In genomic region chr11:72968395-72968794, GRCh38 we compare ENCODE assay signal across 13 cellular contexts.
DNase-seq lines count a peak whose midpoint lies in the region; ATAC-seq and TF ChIP-seq lines count a peak whose summit lies in the region.
"Had no signal": no experiment of that assay in that cellular context is flagged by ENCODE, and none has a peak within 500 bp of the region (broad histone marks: within the 10 kb centered on the region; RNA-seq: fewer than 3 reads in every experiment).

No MANE protein-coding gene starts in this region.

- no peak overlapping the region for H3K56ac ChIP-seq in IMR-90 (ENCODE audit: extremely low read depth, insufficient read depth, low read length)

- H3K9me3 Mint-ChIP-seq in activated T-cell treated with anti-CD3 and anti-CD28 coated beads, Interleukin-2, amount 50 U/mL, for 72 hours: no peaks in the 10 kb centered on the region
- H3K9me3 Mint-ChIP-seq in activated B cell treated with CpG ODN at 0.5 μM for 24 hours: no peaks in the 10 kb centered on the region
- H3K9me3 Mint-ChIP-seq: CD4-positive, CD25-positive, alpha-beta regulatory T cell; GM23338 had no signal

- no peak overlapping the region for H2BK20ac ChIP-seq in IMR-90 (ENCODE audit: low read depth, low read length)

- H2AFZ ChIP-seq in IMR-90 (replicated peaks; ENCODE audit: low read length, poor library complexity): no peak overlapping the region
- H2AFZ ChIP-seq: GM23338 had no signal

- no peaks in the 10 kb centered on the region for H4K20me1 ChIP-seq in BLaER1 treated with 17β-estradiol and CSF1 and Interleukin-3, amounts not matched to agents 10 nM and 100 nM
- peaks cover 3% of the 10 kb centered on the region; the same call in 1 of the 2 replicates for H4K20me1 ChIP-seq in IMR-90 (ENCODE audit: insufficient read depth, low read length)

- no peak overlapping the region; the same call in 1 of the 2 replicates for H3K23ac ChIP-seq in IMR-90 (ENCODE audit: low read depth, low read length)

- no peak overlapping the region for H3K14ac ChIP-seq in IMR-90 (replicated peaks; ENCODE audit: low read depth, low read length)

- no peak overlapping the region for H2BK5ac ChIP-seq in IMR-90 (ENCODE audit: low read depth, low read length, poor library complexity, severe bottlenecking)

- TF ChIP-seq CTCF in IMR-90 (conservative IDR thresholded peaks at IDR 0.05; ENCODE audit: low read depth, low read length) (no peak), activated B cell treated with CpG ODN at 0.5 μM for 24 hours (IDR thresholded peaks at IDR 0.05) (no peak), GM13976 (IDR thresholded peaks at IDR 0.05; ENCODE audit: borderline replicate concordance, control extremely low read depth, extremely low read depth, insufficient read depth, missing control alignments) (no peak)

- H3K79me1 ChIP-seq in IMR-90 (ENCODE audit: low read depth in 1 of 2, low read length in 2 of 2): peaks cover 6 to 30% of the 10 kb centered on the region in 2 experiments; a peak in 3 of 4 replicates

- H3K4me3 Mint-ChIP-seq in activated T-cell treated with anti-CD3 and anti-CD28 coated beads, Interleukin-2, amount 50 U/mL, for 72 hours: no peak overlapping the region
- no peak overlapping the region for H3K4me3 Mint-ChIP-seq in activated B cell treated with CpG ODN at 0.5 μM for 24 hours
- H3K4me3 Mint-ChIP-seq: GM23338 had no signal

- H3K27me3 ChIP-seq in BLaER1 treated with 17β-estradiol and CSF1 and Interleukin-3, amounts not matched to agents 10 nM and 100 nM: no peaks in the 10 kb centered on the region
- no peaks in the 10 kb centered on the region for H3K27me3 ChIP-seq in IMR-90 (ENCODE audit: control insufficient read depth, insufficient read depth, low read length)
- H3K27me3 ChIP-seq: BLaER1 had no signal

- H3K18ac ChIP-seq in IMR-90 (ENCODE audit: low read depth, low read length): no peak overlapping the region

- no peak overlapping the region for H3K4me3 ChIP-seq in BLaER1 treated with 17β-estradiol and CSF1 and Interleukin-3, amounts not matched to agents 10 nM and 100 nM
- no peak overlapping the region for H3K4me3 ChIP-seq in IMR-90 (ENCODE audit: insufficient read depth, low read depth, low read length)
- H3K4me3 ChIP-seq: BLaER1, GM23338 had no signal

- intact Hi-C loops in IMR-90 (cut with micrococcal nuclease) (no loop called here), activated B cell treated with CpG ODN at 0.5 μM for 24 hours (cut with micrococcal nuclease) (no loop called here)

- H3K27ac ChIP-seq in BLaER1 treated with 17β-estradiol and CSF1 and Interleukin-3, amounts not matched to agents 10 nM and 100 nM: peak overlapping the region in 6 of 11 experiments; percentile 9 to 100 (median 68); a peak in 8 of 22 replicates
- no peak overlapping the region for H3K27ac ChIP-seq in IMR-90 (ENCODE audit: insufficient read depth, low read length)
- H3K27ac ChIP-seq: BLaER1 had no signal

- no peak overlapping the region for H4K91ac ChIP-seq in IMR-90 (ENCODE audit: insufficient read depth, low read depth, low read length)

- CTCF ChIA-PET in IMR-90 (lab: Yijun Ruan, JAX): no interaction called here
- CTCF ChIA-PET in activated B cell treated with CpG ODN at 0.5 μM for 24 hours (lab: Charles Lee): no interaction called here

- in situ Hi-C loops in IMR-90 (cut with MboI; ENCODE audit: low sequenced_read_pairs): no loop called here
- in situ Hi-C loops in GM13976 (cut with MboI; ENCODE audit: low sequenced_read_pairs, unreplicated experiment): no loop called here

- H4K8ac ChIP-seq in IMR-90 (ENCODE audit: low read depth in 2 of 2, low read length in 2 of 2): no peak overlapping the region

- no peaks in the 10 kb centered on the region for H3K27me3 Mint-ChIP-seq in activated T-cell treated with anti-CD3 and anti-CD28 coated beads, Interleukin-2, amount 50 U/mL, for 72 hours (ENCODE audit: low read depth)
- no peaks in the 10 kb centered on the region for H3K27me3 Mint-ChIP-seq in activated B cell treated with CpG ODN at 0.5 μM for 24 hours
- H3K27me3 Mint-ChIP-seq: CD4-positive, CD25-positive, alpha-beta regulatory T cell had no signal

- peaks cover 38 to 86% (median 62%) of the 10 kb centered on the region in 11 experiments for H3K36me3 ChIP-seq in BLaER1 treated with 17β-estradiol and CSF1 and Interleukin-3, amounts not matched to agents 10 nM and 100 nM
- no peaks in the 10 kb centered on the region for H3K36me3 ChIP-seq in IMR-90 (ENCODE audit: control insufficient read depth, insufficient read depth, low read length)

- no peak overlapping the region for H3K9ac ChIP-seq in BLaER1 treated with 17β-estradiol and CSF1 and Interleukin-3, amounts not matched to agents 10 nM and 100 nM
- no peak overlapping the region for H3K9ac ChIP-seq in IMR-90 (ENCODE audit: low read depth, low read length)
- H3K9ac ChIP-seq: BLaER1 had no signal

- no peak for TF ChIP-seq POLR2A in IMR-90 (IDR thresholded peaks at IDR 0.05; ENCODE audit: low read depth, low read length)

- no peak for TF ChIP-seq RAD21 in IMR-90 (IDR thresholded peaks at IDR 0.05; ENCODE audit: low read length)

- H3K4me1 Mint-ChIP-seq in activated T-cell treated with anti-CD3 and anti-CD28 coated beads, Interleukin-2, amount 50 U/mL, for 72 hours (ENCODE audit: low read depth): peaks cover 34% of the 10 kb centered on the region
- peaks cover 60% of the 10 kb centered on the region for H3K4me1 Mint-ChIP-seq in activated B cell treated with CpG ODN at 0.5 μM for 24 hours
- H3K4me1 Mint-ChIP-seq: GM23338 had no signal

- DNase-seq in activated T-cell treated with anti-CD3 and anti-CD28 coated beads, Interleukin-2, amount 50 U/mL, for 72 hours: no peak
- no peak for DNase-seq in activated T-cell treated with anti-CD3 and anti-CD28 coated beads, Interleukin-2, amount 50 U/mL, for 1 hour
- DNase-seq in IMR-90 (no peak), activated B cell treated with CpG ODN at 0.5 μM for 24 hours (no peak), GM13976 (ENCODE audit: low spot score) (no peak), DMS 273 (lab: John Stamatoyannopoulos, UW; ENCODE audit: unreplicated experiment) (no peak)
- DNase-seq: CD4-positive, CD25-positive, alpha-beta regulatory T cell; DMS 273 treated with DMSO at 0.1 percent for 48 hours; H7; KBM-7 had no signal

- dilution Hi-C loops in IMR-90 (cut with HindIII; ENCODE audit: low sequenced_read_pairs, unreplicated experiment): no loop called here

- BruUV-seq in IMR-90 (replicated peaks; lab: Mats Ljungman, UMichigan): no TSS peak

- H3K9me1 ChIP-seq in IMR-90 (ENCODE audit: insufficient read depth, low read length): peaks cover 6% of the 10 kb centered on the region; the same call in 1 of the 2 replicates

- no peak overlapping the region for H2BK15ac ChIP-seq in IMR-90 (ENCODE audit: low read depth, low read length)

- H2AK9ac ChIP-seq in IMR-90 (replicated peaks; ENCODE audit: low read depth, low read length, poor library complexity): no peak overlapping the region

- POLR2A ChIA-PET in IMR-90 (lab: Charles Lee; ENCODE audit: unreplicated experiment) (no interaction called here), activated B cell treated with CpG ODN at 0.5 μM for 24 hours (lab: Charles Lee) (no interaction called here)

- peak overlapping the region in 3 of 11 experiments; percentile 61 to 88 (median 79); a peak in 5 of 22 replicates for H3K4me2 ChIP-seq in BLaER1 treated with 17β-estradiol and CSF1 and Interleukin-3, amounts not matched to agents 10 nM and 100 nM
- H3K4me2 ChIP-seq in IMR-90 (ENCODE audit: low read depth, low read length): no peak overlapping the region
- H3K4me2 ChIP-seq: BLaER1, GM23338 had no signal

- H2AK5ac ChIP-seq in IMR-90 (ENCODE audit: low read depth, low read length): no peak overlapping the region

- peaks cover 2 to 15% of the 10 kb centered on the region in 2 donors for H3K36me3 Mint-ChIP-seq in activated T-cell treated with anti-CD3 and anti-CD28 coated beads, Interleukin-2, amount 50 U/mL, for 72 hours (ENCODE audit: insufficient read depth in 2 of 2)
- H3K36me3 Mint-ChIP-seq in activated B cell treated with CpG ODN at 0.5 μM for 24 hours (ENCODE audit: low read depth): peaks cover 80% of the 10 kb centered on the region

- H3K4me1 ChIP-seq in BLaER1 treated with 17β-estradiol and CSF1 and Interleukin-3, amounts not matched to agents 10 nM and 100 nM: peaks cover 0 to 88% (median 29%) of the 10 kb centered on the region in 10 experiments; a peak in 16 of 20 replicates
- H3K4me1 ChIP-seq in IMR-90 (ENCODE audit: control insufficient read depth, insufficient read depth, low read length): peaks cover 12% of the 10 kb centered on the region

- H3K27ac Mint-ChIP-seq in activated T-cell treated with anti-CD3 and anti-CD28 coated beads, Interleukin-2, amount 50 U/mL, for 72 hours: peak overlapping the region; percentile 36
- peak overlapping the region; percentile 41 for H3K27ac Mint-ChIP-seq in activated B cell treated with CpG ODN at 0.5 μM for 24 hours
- H3K27ac Mint-ChIP-seq: GM23338 had no signal

- no peak overlapping the region for H4K5ac ChIP-seq in IMR-90 (ENCODE audit: low read depth, low read length)

- no peak overlapping the region for H2BK120ac ChIP-seq in IMR-90 (ENCODE audit: low read depth, low read length)

- peaks cover under 1 to 43% (median 25%) of the 10 kb centered on the region in 11 experiments; a peak in 21 of 22 replicates for H3K9me3 ChIP-seq in BLaER1 treated with 17β-estradiol and CSF1 and Interleukin-3, amounts not matched to agents 10 nM and 100 nM (replicated peaks in 1 of 11)
- H3K9me3 ChIP-seq in IMR-90 (ENCODE audit: control insufficient read depth, insufficient read depth, low read length): no peaks in the 10 kb centered on the region

- H3K4ac ChIP-seq in IMR-90 (ENCODE audit: low read depth, low read length): no peak overlapping the region

- ATAC-seq in activated T-cell treated with anti-CD3 and anti-CD28 coated beads, Interleukin-2, amount 50 U/mL, for 72 hours (replicated peaks in 1 of 2): no peak
- ATAC-seq in IMR-90 (ENCODE audit: low read depth) (no peak), activated B cell treated with CpG ODN at 0.5 μM for 24 hours (ENCODE audit: low read depth) (no peak)
- ATAC-seq: GM23338 had no signal

TF ChIP-seq in IMR-90, 13 proteins besides CTCF, POLR2A, EP300 and RAD21:
- TF ChIP-seq MAFK (IDR thresholded peaks at IDR 0.05; ENCODE audit: low read depth, low read length) (peak; percentile 82), ELK1 (IDR thresholded peaks at IDR 0.05; ENCODE audit: borderline replicate concordance, low read depth, low read length) (no peak), BHLHE40 (IDR thresholded peaks at IDR 0.05; ENCODE audit: low read depth, low read length) (no peak)
